Comparison of ENCODE assay signal across 8 cellular contexts in genomic region chr1:50970927-50971582, GRCh38. TPM values are rescaled to one million over a fixed set of nuclear protein-coding genes. Genes with fewer than 3 reads are reported as not detected.
DNase-seq lines count a peak whose midpoint lies in the region; FAIRE-seq and TF ChIP-seq lines count a peak whose summit lies in the region.

No MANE protein-coding gene starts in this region.

- no peaks in the 10 kb centered on the region for H3K27me3 ChIP-seq in brain microvascular endothelial cell (replicated peaks)
- peaks cover 7 to 63% (median 46%) of the 10 kb centered on the region in 3 experiments for H3K27me3 ChIP-seq in neuronal stem cell (ENCODE audit: control insufficient read depth in 3 of 3, insufficient read depth in 3 of 3, low read depth in 1 of 3, low read length in 3 of 3)

- no peak overlapping the region for H2BK15ac ChIP-seq in neuronal stem cell (ENCODE audit: low read length)

- H2AK5ac ChIP-seq in neuronal stem cell (ENCODE audit: low read depth, low read length): no peak overlapping the region

- peak overlapping the region; percentile 100 for H2AFZ ChIP-seq in neuronal stem cell (ENCODE audit: low read length)

- no peak for TF ChIP-seq POLR2A in GM12892 (IDR thresholded peaks at IDR 0.05; ENCODE audit: low read depth, low read length)

- no peak overlapping the region for H2BK120ac ChIP-seq in neuronal stem cell (ENCODE audit: low read depth, low read length)

- H3K4me2 ChIP-seq in neuronal stem cell (ENCODE audit: insufficient read depth, low read length, poor library complexity, severe bottlenecking): no peak overlapping the region

- no peak overlapping the region for H3K4ac ChIP-seq in neuronal stem cell (ENCODE audit: low read length)

- no peak overlapping the region for H3K9ac ChIP-seq in neuronal stem cell (ENCODE audit: low read depth, low read length, poor library complexity)

- H3K4me1 ChIP-seq in neuronal stem cell (ENCODE audit: control insufficient read depth in 2 of 2, insufficient read depth in 1 of 2, low read depth in 1 of 2, low read length in 2 of 2): peaks cover 5 to 12% of the 10 kb centered on the region in 2 donors

- H3K18ac ChIP-seq in neuronal stem cell (ENCODE audit: low read length): no peak overlapping the region

- no peak overlapping the region for H4K8ac ChIP-seq in neuronal stem cell (ENCODE audit: low read depth, low read length)

- DNase-seq in COR-L47 (lab: John Stamatoyannopoulos, UW) (peak; percentile 40), NAMALWA (ENCODE audit: low spot score) (peak; percentile 43), brain microvascular endothelial cell (no peak), neuronal stem cell (ENCODE audit: low spot score) (no peak), ureter (ENCODE audit: low spot score) (no peak), amygdala (lab: John Stamatoyannopoulos, UW) (no peak), ACHN (no peak), GM12892 (ENCODE audit: insufficient read length) (no peak)

- in situ Hi-C loops in brain microvascular endothelial cell (cut with HindIII; ENCODE audit: low pct_ligation_motif_present, low sequenced_read_pairs): no loop called here
- in situ Hi-C loops in ACHN (cut with HindIII; ENCODE audit: low pct_ligation_motif_present, low pct_unique_long_range_greater_than_20kb, low sequenced_read_pairs): no loop called here

- no peak overlapping the region for H2BK5ac ChIP-seq in neuronal stem cell (ENCODE audit: low read length)

- H3K27ac ChIP-seq in brain microvascular endothelial cell: no peak overlapping the region
- no peak overlapping the region for H3K27ac ChIP-seq in neuronal stem cell (replicated peaks; ENCODE audit: low read length)

- no peak overlapping the region for H4K91ac ChIP-seq in neuronal stem cell (ENCODE audit: low read depth, low read length, poor library complexity)

- peak overlapping the region; percentile 92 for H3K4me3 ChIP-seq in brain microvascular endothelial cell (ENCODE audit: low read depth, low read length)
- peak overlapping the region in 1 of 2 donors; percentile 95 for H3K4me3 ChIP-seq in neuronal stem cell (ENCODE audit: low read length in 2 of 2)

- no peaks in the 10 kb centered on the region for H3K9me3 ChIP-seq in neuronal stem cell (replicated peaks in 1 of 2; ENCODE audit: control insufficient read depth in 2 of 2, insufficient read depth in 1 of 2, low read depth in 1 of 2, low read length in 2 of 2)

- no peak overlapping the region for H3K23ac ChIP-seq in neuronal stem cell (ENCODE audit: low read depth, low read length, poor library complexity)

- H3K36me3 ChIP-seq in brain microvascular endothelial cell (replicated peaks) (no peaks in the 10 kb centered on the region), neuronal stem cell (replicated peaks in 1 of 2; ENCODE audit: control insufficient read depth in 2 of 2, insufficient read depth in 2 of 2, low read length in 2 of 2) (no peaks in the 10 kb centered on the region)

- H3K79me1 ChIP-seq in neuronal stem cell (ENCODE audit: low read depth, low read length): no peaks in the 10 kb centered on the region

- no peak overlapping the region for H3K14ac ChIP-seq in neuronal stem cell (ENCODE audit: low read length)

- no peak for TF ChIP-seq CTCF in brain microvascular endothelial cell (IDR thresholded peaks at IDR 0.05; ENCODE audit: low read depth, low read length, missing control alignments)

- no peak overlapping the region for H2BK12ac ChIP-seq in neuronal stem cell (ENCODE audit: low read length)

- no CpG with 5 or more reads among the region's 7 CpGs for WGBS in neuronal stem cell (ENCODE audit: extremely low coverage in 2 of 2, insufficient read length in 2 of 2, insufficient replicate concordance in 1 of 2), 2 donors

- FAIRE-seq in GM12892 (lab: Jason Lieb, UNC): no peak

RNA-seq across cellular contexts. Expression of gene CDKN2C, which starts 1.0 kb away (rescaled TPM):
- polyA plus RNA-seq in neuronal stem cell (2013, experiment 1 of 2): 1.5 TPM
- polyA plus RNA-seq in neuronal stem cell (2013, experiment 2 of 2): 1.4 TPM
- 11.0 TPM for total RNA-seq in ureter
- polyA plus RNA-seq in GM12892 (2012; ENCODE audit: missing spikeins): 23.4 TPM

RNA-seq across cellular contexts. Expression of gene FAF1, which starts 11.0 kb away (rescaled TPM):
- polyA plus RNA-seq in neuronal stem cell (2013, experiment 1 of 2): 27.8 TPM
- polyA plus RNA-seq in neuronal stem cell (2013, experiment 2 of 2): 28.1 TPM
- 80.6 TPM for total RNA-seq in ureter
- polyA plus RNA-seq in GM12892 (2012; ENCODE audit: missing spikeins): 82.1 TPM

Comparison
In these comparisons a context has a peak if more than half of its experiments do, and no peak if none do; other contexts are left out.
1. DNase-seq: peak in COR-L47 (single experiment) and NAMALWA (single experiment); none in brain microvascular endothelial cell (single experiment), neuronal stem cell (single experiment), ureter (single experiment), amygdala (0 of 56), ACHN (single experiment) and GM12892 (single experiment).